Comparison of ENCODE assay signal across 10 cellular contexts in genomic region chr10:77504870-77505257, GRCh38.
DNase-seq lines count a peak whose midpoint lies in the region; ATAC-seq and TF ChIP-seq lines count a peak whose summit lies in the region.
"Had no signal": no experiment of that assay in that cellular context is flagged by ENCODE, and none has a peak within 500 bp of the region (broad histone marks: within the 10 kb centered on the region; RNA-seq: fewer than 3 reads in every experiment).

No MANE protein-coding gene starts in this region.

- peak; percentile 42 for TF ChIP-seq CTCF in HFFc6 (IDR thresholded peaks at IDR 0.05)

- DNase-seq in A172 (ENCODE audit: low spot score) (peak; percentile 93), HFFc6 (peak; percentile 57), SW480 (ENCODE audit: low spot score) (peak; percentile 68), iPS-NIHi11 (ENCODE audit: low spot score) (peak; percentile 25), NCI-H345 treated with DMSO at 0.1 percent for 48 hours (lab: John Stamatoyannopoulos, UW; ENCODE audit: unreplicated experiment) (no peak), hepatic stellate cell (ENCODE audit: low spot score) (no peak), SHP77 treated with DMSO at 0.1 percent for 48 hours (lab: John Stamatoyannopoulos, UW) (no peak)
- DNase-seq: CD4-positive, alpha-beta memory T cell; SIG-M5 had no signal

- H3K9me3 Mint-ChIP-seq in HFFc6 = no peaks in the 10 kb centered on the region
- H3K9me3 Mint-ChIP-seq: CD4-positive, alpha-beta memory T cell had no signal

- H3K36me3 Mint-ChIP-seq in HFFc6 (ENCODE audit: low read depth) = 0 out of 2 replicates have a peak, but pooled peaks cover 3% of the 10 kb centered on the region
- H3K36me3 Mint-ChIP-seq: CD4-positive, alpha-beta memory T cell had no signal

- peak overlapping the region; percentile 94 for H3K27ac Mint-ChIP-seq in HFFc6
- H3K27ac Mint-ChIP-seq: CD4-positive, alpha-beta memory T cell had no signal

- H3K27me3 Mint-ChIP-seq in HFFc6 (ENCODE audit: insufficient read depth) = peaks cover 4% of the 10 kb centered on the region

- peak overlapping the region; percentile 59 for H3K4me3 Mint-ChIP-seq in HFFc6
- H3K4me3 Mint-ChIP-seq: CD4-positive, alpha-beta memory T cell had no signal

- no peak for ATAC-seq in HG03039 (IDR thresholded peaks at IDR 0.05; ENCODE audit: unreplicated experiment)

- H3K4me1 Mint-ChIP-seq in HFFc6 (ENCODE audit: low read depth) = peaks cover 99% of the 10 kb centered on the region
- H3K4me1 Mint-ChIP-seq: CD4-positive, alpha-beta memory T cell had no signal

Comparison
In these comparisons a context has a peak if more than half of its experiments do, and no peak if none do; other contexts are left out.
1. DNase-seq: peak in A172 (single experiment), HFFc6 (single experiment), SW480 (single experiment) and iPS-NIHi11 (single experiment); none in NCI-H345 treated with DMSO at 0.1 percent for 48 hours (single experiment), hepatic stellate cell (single experiment) and SHP77 treated with DMSO at 0.1 percent for 48 hours (single experiment).